24 cellular contexts compared by ENCODE assay signal in genomic region chr1:31424568-31424967, GRCh38. TPM values are rescaled to one million over a fixed set of nuclear protein-coding genes. Genes with fewer than 3 reads are reported as not detected.
"Had no signal": no experiment of that assay in that cellular context is flagged by ENCODE, and none has a peak within 500 bp of the region (broad histone marks: within the 10 kb centered on the region; RNA-seq: fewer than 3 reads in every experiment).

No MANE protein-coding gene starts in this region.

- H3K4me1 ChIP-seq: adrenal gland, ascending aorta, colonic mucosa, gastroesophageal sphincter had no signal

- H3K4me3 ChIP-seq: adrenal gland, ascending aorta, colonic mucosa, esophagus squamous epithelium, gastroesophageal sphincter, right lobe of liver, skin epidermis, transverse colon had no signal

- ATAC-seq: activated T-helper 17 cell treated with anti-CD3 and anti-CD28 coated beads, Interleukin-2, amount 50 U/mL, for 72 hours; gastroesophageal sphincter; left cardiac atrium; right lobe of liver; stimulated activated effector memory CD8-positive, alpha-beta T cell treated with anti-CD3 and anti-CD28 coated beads, Interleukin-12 subunit alpha, Interleukin-12 subunit beta, amount 100 ng/mL, for 72 hours; WTC11 had no signal

- H3K27ac ChIP-seq: adrenal gland, ascending aorta, colonic mucosa, gastroesophageal sphincter, right lobe of liver, skin epidermis had no signal

- DNase-seq: activated CD4-positive, alpha-beta T cell treated with anti-CD3 and anti-CD28 coated beads, Interleukin-2, amount 50 U/mL, for 4 hours; activated CD8-positive, alpha-beta memory T cell treated with anti-CD3 and anti-CD28 coated beads for 24 hours; activated CD8-positive, alpha-beta memory T cell treated with anti-CD3 and anti-CD28 coated beads, Interleukin-2, amount 50 U/mL, for 4 hours; activated T-cell treated with anti-CD3 and anti-CD28 coated beads, Interleukin-2, amount 50 U/mL, for 24 hours; adrenal gland; colonic mucosa; esophagus squamous epithelium; head of caudate nucleus; hypothalamus; left cardiac atrium; nephron progenitor cell; occipital lobe; right lobe of liver; stimulated activated CD4-positive, alpha-beta T cell treated with anti-CD3 and anti-CD28 coated beads, Interleukin-2, amount 100 ng/mL, for 24 hours; transverse colon had no signal

- H3K36me3 Mint-ChIP-seq: activated naive CD8-positive, alpha-beta T cell; memory B cell; stimulated activated effector memory CD8-positive, alpha-beta T cell treated with anti-CD3 and anti-CD28 coated beads, Interleukin-12 subunit alpha, Interleukin-12 subunit beta, amount 100 ng/mL, for 72 hours had no signal

- H3K27ac Mint-ChIP-seq: activated naive CD8-positive, alpha-beta T cell; activated T-cell treated with anti-CD3 and anti-CD28 coated beads, Interleukin-2, amount 50 U/mL, for 24 hours; activated T-helper 17 cell treated with anti-CD3 and anti-CD28 coated beads, Interleukin-2, amount 50 U/mL, for 72 hours; memory B cell; stimulated activated effector memory CD8-positive, alpha-beta T cell treated with anti-CD3 and anti-CD28 coated beads, Interleukin-12 subunit alpha, Interleukin-12 subunit beta, amount 100 ng/mL, for 72 hours; WTC11 had no signal

- H3K9me3 ChIP-seq: adrenal gland, ascending aorta, colonic mucosa, esophagus squamous epithelium, gastroesophageal sphincter, right lobe of liver, transverse colon had no signal

- H3K9me3 Mint-ChIP-seq: activated T-cell treated with anti-CD3 and anti-CD28 coated beads, Interleukin-2, amount 50 U/mL, for 24 hours; activated T-helper 17 cell treated with anti-CD3 and anti-CD28 coated beads, Interleukin-2, amount 50 U/mL, for 72 hours; memory B cell; nephron progenitor cell; stimulated activated effector memory CD8-positive, alpha-beta T cell treated with anti-CD3 and anti-CD28 coated beads, Interleukin-12 subunit alpha, Interleukin-12 subunit beta, amount 100 ng/mL, for 72 hours; WTC11 had no signal

- H3K4me3 Mint-ChIP-seq: activated naive CD8-positive, alpha-beta T cell; activated T-cell treated with anti-CD3 and anti-CD28 coated beads, Interleukin-2, amount 50 U/mL, for 24 hours; activated T-helper 17 cell treated with anti-CD3 and anti-CD28 coated beads, Interleukin-2, amount 50 U/mL, for 72 hours; memory B cell; nephron progenitor cell; stimulated activated effector memory CD8-positive, alpha-beta T cell treated with anti-CD3 and anti-CD28 coated beads, Interleukin-12 subunit alpha, Interleukin-12 subunit beta, amount 100 ng/mL, for 72 hours; WTC11 had no signal

- H3K36me3 ChIP-seq: adrenal gland, ascending aorta, colonic mucosa, gastroesophageal sphincter, transverse colon had no signal

- H3K27me3 ChIP-seq: adrenal gland, ascending aorta, colonic mucosa, right lobe of liver, transverse colon had no signal

RNA-seq across cellular contexts. Expression of gene FABP3, which starts 51.7 kb away (rescaled TPM):
- total RNA-seq: activated T-helper 17 cell treated with anti-CD3 and anti-CD28 coated beads, Interleukin-2, amount 50 U/mL, for 72 hours; mononuclear cell had no signal
